ENCODE assay signal across 8 cellular contexts in genomic region chr3:157174616-157175498, GRCh38. TPM values are rescaled to one million over a fixed set of nuclear protein-coding genes. Genes with fewer than 3 reads are reported as not detected.
DNase-seq lines count a peak whose midpoint lies in the region; ATAC-seq and TF ChIP-seq lines count a peak whose summit lies in the region.

No MANE protein-coding gene starts in this region.

- peak overlapping the region; percentile 91 for H3K4me3 Mint-ChIP-seq in type B pancreatic cell

- WGBS in heart right ventricle, 2 donors: 0 to 1% methylated on average over 63 of the region's 63 CpGs

- TF ChIP-seq CTCF in heart right ventricle (IDR thresholded peaks at IDR 0.05) (no peak), type B pancreatic cell (conservative IDR thresholded peaks at IDR 0.05) (no peak)

- no peaks in the 10 kb centered on the region for H3K9me3 ChIP-seq in heart right ventricle

- H3K9me3 Mint-ChIP-seq in type B pancreatic cell: no peaks in the 10 kb centered on the region

- peaks cover 11% of the 10 kb centered on the region for H3K4me1 Mint-ChIP-seq in type B pancreatic cell (ENCODE audit: unreplicated experiment)

- H3K4me1 ChIP-seq in heart right ventricle: peaks cover 5 to 31% (median 22%) of the 10 kb centered on the region in 9 donors

- H3K27ac Mint-ChIP-seq in type B pancreatic cell: peak overlapping the region; percentile 94

- intact Hi-C loops in heart right ventricle (cut with DNase I): loop anchor here in 7 of 10 donors (1.0 to 10.0 kb wide), 4 partner anchors 14 to 350 kb away; partner anchors contain the start of genes CCNL1 (in 7 of the 7) and LEKR1 (in 1 of the 7)

- ATAC-seq in HG02884 (IDR thresholded peaks at IDR 0.05; ENCODE audit: unreplicated experiment) (peak; percentile 93), heart right ventricle (peak; percentile 97 to 99 (median 98))

- peak; percentile 98 for TF ChIP-seq POLR2A in GM15510 (IDR thresholded peaks at IDR 0.05; ENCODE audit: borderline replicate concordance, extremely low read depth, insufficient read length)

- DNase-seq in NCI-H146 treated with DMSO at 0.1 percent for 48 hours (lab: John Stamatoyannopoulos, UW; ENCODE audit: unreplicated experiment) (peak; percentile 100), T-helper 1 cell (peak; percentile 97 to 100 (median 98)), amniotic stem cell (lab: John Stamatoyannopoulos, UW) (peak; percentile 100), heart right ventricle (peak; percentile 98 to 100), pons (ENCODE audit: low spot score) (peak; percentile 99), type B pancreatic cell (ENCODE audit: extremely low spot score, unreplicated experiment) (peak; percentile 99)

- H3K27me3 ChIP-seq in heart right ventricle: no peaks in the 10 kb centered on the region

- no peaks in the 10 kb centered on the region for H3K27me3 Mint-ChIP-seq in type B pancreatic cell

- H3K36me3 ChIP-seq in heart right ventricle: no peaks in the 10 kb centered on the region

- H3K36me3 Mint-ChIP-seq in type B pancreatic cell: peaks cover 9% of the 10 kb centered on the region

- H3K4me3 ChIP-seq in heart right ventricle: peak overlapping the region; percentile 43 to 72 (median 64)

- H3K27ac ChIP-seq in heart right ventricle: peak overlapping the region; percentile 92 to 98 (median 96)

RNA-seq across cellular contexts. Expression of gene CCNL1, which starts 14.9 kb away (rescaled TPM):
- 10 to 100 TPM; 19.1 to 52.5 (median 24.7) TPM for total RNA-seq in heart right ventricle
- 10 to 100 TPM; 23.7 to 77.3 TPM for polyA plus RNA-seq in heart right ventricle
- 145 and 233 TPM in 2 replicates for total RNA-seq in type B pancreatic cell (ENCODE audit: low replicate concordance)

Comparison
In these comparisons a context has a peak if more than half of its experiments do, and no peak if none do; other contexts are left out.
1. Peak in every context shown above with its lines: DNase-seq, ATAC-seq, H3K4me3 ChIP-seq and H3K27ac ChIP-seq.